Comparison of ENCODE assay signal across 8 cellular contexts in genomic region chr3:34034840-34035239, GRCh38.
"Had no signal": no experiment of that assay in that cellular context is flagged by ENCODE, and none has a peak within 500 bp of the region (broad histone marks: within the 10 kb centered on the region; RNA-seq: fewer than 3 reads in every experiment).

No MANE protein-coding gene starts in this region.

- H3K9me3 Mint-ChIP-seq: HFFc6 had no signal

- H3K9me3 ChIP-seq: HAP-1 had no signal

- H3K4me3 Mint-ChIP-seq: HFFc6 had no signal

- FAIRE-seq: HepG2 had no signal

- H3K27ac Mint-ChIP-seq: HFFc6 had no signal

- H3K36me3 ChIP-seq: HAP-1 had no signal

- H3K4me3 ChIP-seq: GM23248, HAP-1 had no signal

- H3K4me1 ChIP-seq: HAP-1 had no signal

- DNase-seq: GM23248, GOT3, H7, HFFc6 had no signal

- H3K9ac ChIP-seq: GM23248 had no signal

- ATAC-seq: HCT116, HepG2 had no signal

- H2AFZ ChIP-seq: GM23248 had no signal

- H3K27ac ChIP-seq: GM23248, HL-60 had no signal
